Comparison of ENCODE assay signal across 8 cellular contexts in the genomic region with DNA sequence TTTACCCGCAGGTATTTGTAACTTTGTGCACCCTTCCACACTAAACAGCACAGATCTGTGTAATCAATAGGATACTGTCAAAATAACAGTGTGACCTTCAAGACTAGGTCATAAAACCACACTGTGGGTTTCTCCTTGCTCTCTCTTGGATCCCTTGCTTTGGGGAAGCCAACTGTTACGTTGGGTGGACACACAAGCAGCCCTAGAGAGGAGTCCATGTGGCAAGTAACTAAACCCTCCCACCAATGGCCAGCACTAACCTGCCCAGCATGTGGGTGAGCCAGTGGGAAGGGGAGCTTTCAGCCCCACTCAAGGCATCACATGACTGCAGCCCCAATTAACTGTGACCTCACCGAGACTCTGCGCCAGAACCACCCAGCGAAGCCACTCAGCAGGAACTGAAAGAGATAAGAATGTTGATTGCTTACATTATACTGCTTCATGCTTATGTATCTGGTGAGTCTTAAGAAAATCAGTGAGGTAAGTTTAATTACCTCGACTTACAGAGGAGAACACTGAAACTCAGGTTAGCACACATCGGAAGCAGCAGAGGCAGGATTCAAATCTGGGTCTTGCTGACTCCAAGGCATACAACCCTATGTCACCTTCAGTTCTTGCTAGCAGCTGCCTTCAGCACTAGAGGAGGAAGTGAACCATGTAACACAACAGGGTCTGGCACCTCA. TPM values are rescaled to one million over a fixed set of nuclear protein-coding genes. Genes with fewer than 3 reads are reported as not detected.
DNase-seq lines count a peak whose midpoint lies in the region; ATAC-seq and TF ChIP-seq lines count a peak whose summit lies in the region.

No MANE protein-coding gene starts in this region.

- peak; percentile 72 for DNase-seq in activated CD8-positive, alpha-beta memory T cell treated with anti-CD3 and anti-CD28 coated beads, Interleukin-2, amount 50 U/mL, for 48 hours
- no peak for DNase-seq in activated CD8-positive, alpha-beta memory T cell treated with anti-CD3 and anti-CD28 coated beads, Interleukin-2, amount 50 U/mL, for 4 hours
- DNase-seq in NCI-H510A treated with DMSO at 0.1 percent for 48 hours (lab: John Stamatoyannopoulos, UW) (peak; percentile 53), uterus (no peak), caudate nucleus (lab: John Stamatoyannopoulos, UW) (no peak), cerebellum (ENCODE audit: low spot score) (no peak)
- DNase-seq in central memory CD8-positive, alpha-beta T cell (ENCODE audit: low spot score in 2 of 2), result no peak

- H3K4me1 Mint-ChIP-seq in central memory CD8-positive, alpha-beta T cell, result peaks cover 13% of the 10 kb centered on the region

- peak overlapping the region; percentile 19 for H3K4me3 Mint-ChIP-seq in central memory CD8-positive, alpha-beta T cell

- no peaks in the 10 kb centered on the region for H3K9me3 ChIP-seq in uterus

- no peaks in the 10 kb centered on the region for H3K27me3 ChIP-seq in uterus

- intact Hi-C loops in uterus (cut with DNase I; ENCODE audit: low total_unique reads), result no loop called here

- H3K4me3 ChIP-seq in uterus, result no peak overlapping the region

- no peak for TF ChIP-seq POLR2A in uterus (IDR thresholded peaks at IDR 0.05)

- peak overlapping the region; percentile 61 for H3K27ac Mint-ChIP-seq in central memory CD8-positive, alpha-beta T cell (ENCODE audit: low read depth)

- peak; percentile 51 for ATAC-seq in HG02840 (IDR thresholded peaks at IDR 0.05; ENCODE audit: low FRiP score, unreplicated experiment)
- ATAC-seq in central memory CD8-positive, alpha-beta T cell (replicated peaks; ENCODE audit: extremely low read depth, poor library complexity, severe bottlenecking), result peak; percentile 78

- H3K27ac ChIP-seq in uterus (no peak overlapping the region), caudate nucleus (ENCODE audit: low read depth, low read length) (no peak overlapping the region)

- no peaks in the 10 kb centered on the region for H3K9me3 Mint-ChIP-seq in central memory CD8-positive, alpha-beta T cell

- no peaks in the 10 kb centered on the region for H3K36me3 ChIP-seq in uterus

- peaks cover 1% of the 10 kb centered on the region for H3K36me3 Mint-ChIP-seq in central memory CD8-positive, alpha-beta T cell (ENCODE audit: insufficient read depth)

- H3K27me3 Mint-ChIP-seq in central memory CD8-positive, alpha-beta T cell, result peaks cover 14% of the 10 kb centered on the region

- H3K4me1 ChIP-seq in uterus, result no peaks in the 10 kb centered on the region

- no peak for TF ChIP-seq CTCF in uterus (IDR thresholded peaks at IDR 0.05)

RNA-seq across cellular contexts. Expression of gene ZC3HAV1, which starts 9.4 kb away (rescaled TPM):
- total RNA-seq in uterus (10 to 100 TPM; 14.1 to 39.7 (median 29.2) TPM), cerebellum (6.3 TPM)

Comparison
In these comparisons a context has a peak if more than half of its experiments do, and no peak if none do; other contexts are left out.
1. DNase-seq: peak in activated CD8-positive, alpha-beta memory T cell treated with anti-CD3 and anti-CD28 coated beads, Interleukin-2, amount 50 U/mL, for 48 hours (single experiment) and NCI-H510A treated with DMSO at 0.1 percent for 48 hours (single experiment); none in activated CD8-positive, alpha-beta memory T cell treated with anti-CD3 and anti-CD28 coated beads, Interleukin-2, amount 50 U/mL, for 4 hours (single experiment), central memory CD8-positive, alpha-beta T cell (0 of 2), uterus (0 of 2), caudate nucleus (0 of 61) and cerebellum (single experiment).